Comparison of ENCODE assay signal across 8 cellular contexts in genomic region chr16:19410435-19411153, GRCh38. TPM values are rescaled to one million over a fixed set of nuclear protein-coding genes. Genes with fewer than 3 reads are reported as not detected.
DNase-seq lines count a peak whose midpoint lies in the region; ATAC-seq, FAIRE-seq and TF ChIP-seq lines count a peak whose summit lies in the region.
"Had no signal": no experiment of that assay in that cellular context is flagged by ENCODE, and none has a peak within 500 bp of the region (broad histone marks: within the 10 kb centered on the region; RNA-seq: fewer than 3 reads in every experiment).

No MANE protein-coding gene starts in this region.

- H3K36me3 ChIP-seq in ES-I3 (ENCODE audit: insufficient read depth, low read length) (no peaks in the 10 kb centered on the region), body of pancreas (replicated peaks in 1 of 2; ENCODE audit: insufficient read depth in 1 of 2, low read depth in 2 of 2) (no peaks in the 10 kb centered on the region), mesenchymal stem cell (ENCODE audit: control insufficient read depth in 1 of 2, insufficient read depth in 2 of 2, low read depth in 1 of 2, low read length in 2 of 2) (no peaks in the 10 kb centered on the region), kidney (ENCODE audit: control insufficient read depth in 1 of 2, insufficient read depth in 2 of 2, low read length in 2 of 2) (no peaks in the 10 kb centered on the region)

- no peak for TF ChIP-seq POLR2A in body of pancreas (IDR thresholded peaks at IDR 0.05)

- no peak overlapping the region for H3K18ac ChIP-seq in mesenchymal stem cell (ENCODE audit: low read depth in 1 of 2, low read length in 2 of 2)

- peak overlapping the region; percentile 37 for H4K8ac ChIP-seq in mesenchymal stem cell (ENCODE audit: low read length)

- intact Hi-C loops in body of pancreas (cut with DNase I) (no loop called here), kidney (cut with DNase I) (no loop called here)

- H2BK15ac ChIP-seq in mesenchymal stem cell (ENCODE audit: low read depth, poor library complexity, severe bottlenecking), result no peak overlapping the region

- no peak overlapping the region for H3K4ac ChIP-seq in mesenchymal stem cell (ENCODE audit: low read depth in 1 of 2, low read length in 2 of 2)

- H2BK120ac ChIP-seq in mesenchymal stem cell (ENCODE audit: low read depth, low read length), result no peak overlapping the region

- DNase-seq in NCI-H1092 (lab: John Stamatoyannopoulos, UW), result peak; percentile 14
- DNase-seq in body of pancreas, result peak; percentile 32 to 53 (median 45)
- no peak for DNase-seq in mesenchymal stem cell
- DNase-seq in kidney, result no peak

- H2BK12ac ChIP-seq in mesenchymal stem cell (ENCODE audit: low read length in 2 of 2), result no peak overlapping the region

- H2BK5ac ChIP-seq in mesenchymal stem cell (ENCODE audit: low read depth, low read length, poor library complexity, severe bottlenecking), result no peak overlapping the region

- peaks cover 11% of the 10 kb centered on the region; the same call in 1 of the 2 replicates for H3K9me3 ChIP-seq in ES-I3 (ENCODE audit: control insufficient read depth, insufficient read depth, low read length)
- peaks cover 0 to 11% (median 0%) of the 10 kb centered on the region in 3 donors for H3K9me3 ChIP-seq in body of pancreas
- peaks cover 11% of the 10 kb centered on the region for H3K9me3 ChIP-seq in mesenchymal stem cell (ENCODE audit: control insufficient read depth, low read length)
- peaks cover 2 to 6% of the 10 kb centered on the region in 2 donors for H3K9me3 ChIP-seq in kidney (ENCODE audit: control insufficient read depth in 1 of 2, low read length in 2 of 2)

- H3K27ac ChIP-seq in body of pancreas, result peak overlapping the region in 2 of 4 donors; percentile 53 to 56
- H3K27ac ChIP-seq in mesenchymal stem cell (ENCODE audit: low read length, poor library complexity, severe bottlenecking), result no peak overlapping the region
- no peak overlapping the region for H3K27ac ChIP-seq in kidney (ENCODE audit: low read depth in 2 of 2, low read length in 2 of 2)

- H3K9ac ChIP-seq in ES-I3 (ENCODE audit: low read depth, low read length) (peak overlapping the region; percentile 54; the same call in 1 of the 2 replicates), mesenchymal stem cell (ENCODE audit: low read length) (no peak overlapping the region), kidney (ENCODE audit: low read length in 2 of 2) (no peak overlapping the region)

- H3K23ac ChIP-seq in mesenchymal stem cell (ENCODE audit: low read length in 2 of 2), result no peak overlapping the region

- no peaks in the 10 kb centered on the region for H3K4me1 ChIP-seq in ES-I3 (ENCODE audit: insufficient read depth, low read length)
- H3K4me1 ChIP-seq in body of pancreas, result peaks cover 21% of the 10 kb centered on the region
- H3K4me1 ChIP-seq in mesenchymal stem cell (ENCODE audit: control insufficient read depth, insufficient read depth, low read depth, low read length), result peaks cover 8% of the 10 kb centered on the region
- H3K4me1 ChIP-seq in kidney (ENCODE audit: control insufficient read depth in 1 of 2, insufficient read depth in 1 of 2, low read depth in 1 of 2, low read length in 2 of 2), result no peaks in the 10 kb centered on the region

- H2AK5ac ChIP-seq in mesenchymal stem cell (ENCODE audit: low read length, severe bottlenecking), result no peak overlapping the region

- H2AFZ ChIP-seq in mesenchymal stem cell (ENCODE audit: low read depth, low read length), result peak overlapping the region; percentile 57

- H3K27me3 ChIP-seq in body of pancreas (no peaks in the 10 kb centered on the region), mesenchymal stem cell (ENCODE audit: control insufficient read depth in 1 of 2, insufficient read depth in 1 of 2, low read length in 2 of 2) (peaks cover 28 to 43% of the 10 kb centered on the region in 2 experiments)

- no peak overlapping the region for H4K91ac ChIP-seq in mesenchymal stem cell (ENCODE audit: low read length)

- ATAC-seq in body of pancreas (peak; percentile 77), GM19035 (IDR thresholded peaks at IDR 0.05; ENCODE audit: unreplicated experiment) (no peak), GM18873 (IDR thresholded peaks at IDR 0.05; ENCODE audit: low FRiP score, unreplicated experiment) (no peak)

- FAIRE-seq in kidney (lab: Jason Lieb, UNC), result no peak

- no peaks in the 10 kb centered on the region for H3K79me1 ChIP-seq in mesenchymal stem cell (replicated peaks; ENCODE audit: low read length, poor library complexity, severe bottlenecking)

- H3K4me3 ChIP-seq in body of pancreas, result no peak overlapping the region
- H3K4me3 ChIP-seq in mesenchymal stem cell (ENCODE audit: insufficient read depth in 1 of 2, low read depth in 1 of 2, low read length in 2 of 2), result peak overlapping the region in 1 of 2 experiments; percentile 59
- no peak overlapping the region for H3K4me3 ChIP-seq in kidney (ENCODE audit: low read length in 2 of 2)

- H3K14ac ChIP-seq in mesenchymal stem cell (ENCODE audit: low read length in 2 of 2), result peak overlapping the region in 1 of 2 experiments; percentile 14

- peak overlapping the region; percentile 52 for H3K4me2 ChIP-seq in mesenchymal stem cell (ENCODE audit: low read length, poor library complexity, severe bottlenecking)

- TF ChIP-seq CTCF in body of pancreas (IDR thresholded peaks at IDR 0.05) (peak in 6 of 7 experiments; percentile 13 to 42 (median 32)), kidney (IDR thresholded peaks at IDR 0.05; ENCODE audit: borderline replicate concordance, extremely low read depth, insufficient read depth) (no peak)

- WGBS in body of pancreas, 2 donors, result 3 to 17% methylated on average over 22 to 57 of the region's 57 CpGs
- 5% methylated on average over 55 of the region's 57 CpGs for WGBS in mesenchymal stem cell

RNA-seq across cellular contexts. Expression of gene TMC5, which starts 7.1 kb away (rescaled TPM):
- total RNA-seq in body of pancreas (1 to 10 TPM in 1 of 2 donors, under 1 TPM in 1; 0.66 to 2.3 TPM), kidney (6.6 TPM)
- polyA plus RNA-seq in mesenchymal stem cell (2013, experiment 1 of 2), result 0.06 TPM
- 0.01 TPM for polyA plus RNA-seq in mesenchymal stem cell (2013, experiment 2 of 2)
- 1.0 TPM for polyA plus RNA-seq in kidney (ENCODE audit: insufficient read depth, low read depth, low replicate concordance)
- total RNA-seq: RPMI7951 had no signal

Comparison
In these comparisons a context has a peak if more than half of its experiments do, and no peak if none do; other contexts are left out.
1. DNase-seq: peak in NCI-H1092 (single experiment) and body of pancreas (4 of 4); none in mesenchymal stem cell (single experiment) and kidney (single experiment).